In the genomic region with DNA sequence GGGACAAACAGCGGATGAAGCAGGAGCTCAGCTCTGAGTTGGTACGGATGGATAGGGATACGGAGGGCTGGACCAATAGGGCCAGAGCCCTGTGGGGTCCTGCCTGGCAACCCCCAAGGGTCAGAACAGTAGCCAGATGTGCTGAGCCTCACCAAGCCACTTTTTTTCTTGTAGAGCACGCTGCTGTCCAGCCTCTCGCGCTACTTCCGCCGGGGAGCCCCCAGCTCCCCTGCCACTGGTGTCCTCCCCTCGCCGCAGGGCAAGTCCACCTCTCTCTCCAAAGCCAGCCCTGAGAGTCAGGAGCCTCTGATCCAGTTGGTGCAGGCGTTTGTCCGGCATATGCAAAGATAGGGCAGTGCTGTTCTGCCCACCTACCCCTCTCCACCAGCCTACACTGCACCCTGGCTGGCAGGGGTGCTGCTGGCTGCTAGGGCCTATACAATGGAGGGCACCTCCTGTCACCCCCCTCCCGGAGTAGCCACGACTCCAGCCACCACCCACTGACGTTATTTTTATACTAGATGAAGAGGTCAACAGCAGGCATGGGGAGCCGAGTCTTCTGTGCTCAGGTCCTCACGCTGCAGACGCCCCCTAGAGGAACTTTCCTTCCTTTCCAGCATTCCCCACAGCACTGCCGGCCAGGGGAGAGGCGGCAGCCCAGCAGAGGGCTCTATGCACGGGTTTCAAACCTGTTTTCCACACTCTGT, we compare ENCODE assay signal across 1 cellular context.
TF ChIP-seq lines count a peak whose summit lies in the region.

No MANE protein-coding gene starts in this region.

TF ChIP-seq in K562, 482 proteins besides CTCF, POLR2A, EP300 and RAD21 (continues in another document):
- TF ChIP-seq, protein P1, sequence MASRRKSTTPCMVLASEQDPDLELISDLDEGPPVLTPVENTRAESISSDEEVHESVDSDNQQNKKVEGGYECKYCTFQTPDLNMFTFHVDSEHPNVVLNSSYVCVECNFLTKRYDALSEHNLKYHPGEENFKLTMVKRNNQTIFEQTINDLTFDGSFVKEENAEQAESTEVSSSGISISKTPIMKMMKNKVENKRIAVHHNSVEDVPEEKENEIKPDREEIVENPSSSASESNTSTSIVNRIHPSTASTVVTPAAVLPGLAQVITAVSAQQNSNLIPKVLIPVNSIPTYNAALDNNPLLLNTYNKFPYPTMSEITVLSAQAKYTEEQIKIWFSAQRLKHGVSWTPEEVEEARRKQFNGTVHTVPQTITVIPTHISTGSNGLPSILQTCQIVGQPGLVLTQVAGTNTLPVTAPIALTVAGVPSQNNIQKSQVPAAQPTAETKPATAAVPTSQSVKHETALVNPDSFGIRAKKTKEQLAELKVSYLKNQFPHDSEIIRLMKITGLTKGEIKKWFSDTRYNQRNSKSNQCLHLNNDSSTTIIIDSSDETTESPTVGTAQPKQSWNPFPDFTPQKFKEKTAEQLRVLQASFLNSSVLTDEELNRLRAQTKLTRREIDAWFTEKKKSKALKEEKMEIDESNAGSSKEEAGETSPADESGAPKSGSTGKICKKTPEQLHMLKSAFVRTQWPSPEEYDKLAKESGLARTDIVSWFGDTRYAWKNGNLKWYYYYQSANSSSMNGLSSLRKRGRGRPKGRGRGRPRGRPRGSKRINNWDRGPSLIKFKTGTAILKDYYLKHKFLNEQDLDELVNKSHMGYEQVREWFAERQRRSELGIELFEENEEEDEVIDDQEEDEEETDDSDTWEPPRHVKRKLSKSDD (conservative IDR thresholded peaks at IDR 0.05; ENCODE audit: low read length), result no peak
- TF ChIP-seq HCFC1 (IDR thresholded peaks at IDR 0.05; ENCODE audit: low read depth, low read length) (peak; percentile 52; the same call in 1 of the 2 replicates), FIP1L1 (IDR thresholded peaks at IDR 0.05; ENCODE audit: low read depth, low read length, poor library complexity, severe bottlenecking) (peak; percentile 52), NUFIP1 (IDR thresholded peaks at IDR 0.05; ENCODE audit: partially characterized antibody) (no peak), ZSCAN29 (IDR thresholded peaks at IDR 0.05) (peak; percentile 73; the same call in 1 of the 2 replicates), YY1 (IDR thresholded peaks at IDR 0.05; ENCODE audit: borderline replicate concordance in 1 of 3, control insufficient read depth in 1 of 3, extremely low read depth in 1 of 3, insufficient read depth in 3 of 3, insufficient read length in 1 of 3, insufficient replicate concordance in 2 of 3, low read depth in 1 of 3, low read length in 2 of 3) (peak in 2 of 3 experiments; percentile 23 to 47), TCF7 (IDR thresholded peaks at IDR 0.05; ENCODE audit: borderline replicate concordance) (no peak), POLR2AphosphoS2 (IDR thresholded peaks at IDR 0.05; ENCODE audit: low read length) (peak; percentile 93), MEF2D (tag; conservative IDR thresholded peaks at IDR 0.05; ENCODE audit: low read depth) (no peak), ATF1 (CRISPR knock-in tag; IDR thresholded peaks at IDR 0.05) (no peak), ATF1 (tag; IDR thresholded peaks at IDR 0.05) (0 out of 2 replicates have a peak, but pooled peaks have one; percentile 9), MTF1 (CRISPR knock-in tag; IDR thresholded peaks at IDR 0.05; ENCODE audit: borderline replicate concordance) (no peak), FOXA3 (CRISPR knock-in tag; conservative IDR thresholded peaks at IDR 0.05 in 1 of 2, IDR thresholded peaks at IDR 0.05 in 1 of 2) (no peak), HNRNPH1 (optimal IDR thresholded peaks at IDR 0.05; ENCODE audit: low read depth, low read length) (no peak), CREBBP (IDR thresholded peaks at IDR 0.05; ENCODE audit: low read depth, low read length) (no peak), GTF2F1 (IDR thresholded peaks at IDR 0.05; ENCODE audit: low read depth, low read length) (no peak), ZNF121 (CRISPR knock-in tag; conservative IDR thresholded peaks at IDR 0.05) (no peak), ZKSCAN1 (IDR thresholded peaks at IDR 0.05; ENCODE audit: low read depth, low read length) (peak; percentile 53; the same call in 1 of the 2 replicates), CHD1 (IDR thresholded peaks at IDR 0.05; ENCODE audit: low read length) (no peak), JUND (IDR thresholded peaks at IDR 0.05; ENCODE audit: borderline replicate concordance, low read depth, low read length) (peak; percentile 43; the same call in 1 of the 2 replicates), JUND (tag; IDR thresholded peaks at IDR 0.05; ENCODE audit: borderline replicate concordance, low read depth, low read length) (no peak), STAG1 (CRISPR knock-in tag; IDR thresholded peaks at IDR 0.05; ENCODE audit: borderline replicate concordance) (peak; percentile 19; the same call in 1 of the 2 replicates), XRCC3 (IDR thresholded peaks at IDR 0.05) (no peak), SP1 (CRISPR knock-in tag; IDR thresholded peaks at IDR 0.05) (no peak), MYNN (IDR thresholded peaks at IDR 0.05) (peak; percentile 80), MYNN (CRISPR knock-in tag; IDR thresholded peaks at IDR 0.05) (no peak), TEAD4 (IDR thresholded peaks at IDR 0.05; ENCODE audit: low read length) (peak; percentile 70), TEAD4 (CRISPR knock-in tag; IDR thresholded peaks at IDR 0.05; ENCODE audit: borderline replicate concordance) (no peak), FOXK2 (conservative IDR thresholded peaks at IDR 0.05 in 1 of 2, IDR thresholded peaks at IDR 0.05 in 1 of 2; ENCODE audit: low read depth in 2 of 2) (no peak), CTBP1 (IDR thresholded peaks at IDR 0.05; ENCODE audit: borderline replicate concordance) (peak; percentile 14; the same call in 1 of the 2 replicates)
- TF ChIP-seq, protein P2, sequence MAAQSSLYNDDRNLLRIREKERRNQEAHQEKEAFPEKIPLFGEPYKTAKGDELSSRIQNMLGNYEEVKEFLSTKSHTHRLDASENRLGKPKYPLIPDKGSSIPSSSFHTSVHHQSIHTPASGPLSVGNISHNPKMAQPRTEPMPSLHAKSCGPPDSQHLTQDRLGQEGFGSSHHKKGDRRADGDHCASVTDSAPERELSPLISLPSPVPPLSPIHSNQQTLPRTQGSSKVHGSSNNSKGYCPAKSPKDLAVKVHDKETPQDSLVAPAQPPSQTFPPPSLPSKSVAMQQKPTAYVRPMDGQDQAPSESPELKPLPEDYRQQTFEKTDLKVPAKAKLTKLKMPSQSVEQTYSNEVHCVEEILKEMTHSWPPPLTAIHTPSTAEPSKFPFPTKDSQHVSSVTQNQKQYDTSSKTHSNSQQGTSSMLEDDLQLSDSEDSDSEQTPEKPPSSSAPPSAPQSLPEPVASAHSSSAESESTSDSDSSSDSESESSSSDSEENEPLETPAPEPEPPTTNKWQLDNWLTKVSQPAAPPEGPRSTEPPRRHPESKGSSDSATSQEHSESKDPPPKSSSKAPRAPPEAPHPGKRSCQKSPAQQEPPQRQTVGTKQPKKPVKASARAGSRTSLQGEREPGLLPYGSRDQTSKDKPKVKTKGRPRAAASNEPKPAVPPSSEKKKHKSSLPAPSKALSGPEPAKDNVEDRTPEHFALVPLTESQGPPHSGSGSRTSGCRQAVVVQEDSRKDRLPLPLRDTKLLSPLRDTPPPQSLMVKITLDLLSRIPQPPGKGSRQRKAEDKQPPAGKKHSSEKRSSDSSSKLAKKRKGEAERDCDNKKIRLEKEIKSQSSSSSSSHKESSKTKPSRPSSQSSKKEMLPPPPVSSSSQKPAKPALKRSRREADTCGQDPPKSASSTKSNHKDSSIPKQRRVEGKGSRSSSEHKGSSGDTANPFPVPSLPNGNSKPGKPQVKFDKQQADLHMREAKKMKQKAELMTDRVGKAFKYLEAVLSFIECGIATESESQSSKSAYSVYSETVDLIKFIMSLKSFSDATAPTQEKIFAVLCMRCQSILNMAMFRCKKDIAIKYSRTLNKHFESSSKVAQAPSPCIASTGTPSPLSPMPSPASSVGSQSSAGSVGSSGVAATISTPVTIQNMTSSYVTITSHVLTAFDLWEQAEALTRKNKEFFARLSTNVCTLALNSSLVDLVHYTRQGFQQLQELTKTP (IDR thresholded peaks at IDR 0.05; ENCODE audit: low read depth in 1 of 2, partially characterized antibody in 2 of 2), result no peak
- TF ChIP-seq, protein P3, sequence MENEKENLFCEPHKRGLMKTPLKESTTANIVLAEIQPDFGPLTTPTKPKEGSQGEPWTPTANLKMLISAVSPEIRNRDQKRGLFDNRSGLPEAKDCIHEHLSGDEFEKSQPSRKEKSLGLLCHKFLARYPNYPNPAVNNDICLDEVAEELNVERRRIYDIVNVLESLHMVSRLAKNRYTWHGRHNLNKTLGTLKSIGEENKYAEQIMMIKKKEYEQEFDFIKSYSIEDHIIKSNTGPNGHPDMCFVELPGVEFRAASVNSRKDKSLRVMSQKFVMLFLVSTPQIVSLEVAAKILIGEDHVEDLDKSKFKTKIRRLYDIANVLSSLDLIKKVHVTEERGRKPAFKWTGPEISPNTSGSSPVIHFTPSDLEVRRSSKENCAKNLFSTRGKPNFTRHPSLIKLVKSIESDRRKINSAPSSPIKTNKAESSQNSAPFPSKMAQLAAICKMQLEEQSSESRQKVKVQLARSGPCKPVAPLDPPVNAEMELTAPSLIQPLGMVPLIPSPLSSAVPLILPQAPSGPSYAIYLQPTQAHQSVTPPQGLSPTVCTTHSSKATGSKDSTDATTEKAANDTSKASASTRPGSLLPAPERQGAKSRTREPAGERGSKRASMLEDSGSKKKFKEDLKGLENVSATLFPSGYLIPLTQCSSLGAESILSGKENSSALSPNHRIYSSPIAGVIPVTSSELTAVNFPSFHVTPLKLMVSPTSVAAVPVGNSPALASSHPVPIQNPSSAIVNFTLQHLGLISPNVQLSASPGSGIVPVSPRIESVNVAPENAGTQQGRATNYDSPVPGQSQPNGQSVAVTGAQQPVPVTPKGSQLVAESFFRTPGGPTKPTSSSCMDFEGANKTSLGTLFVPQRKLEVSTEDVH (IDR thresholded peaks at IDR 0.05; ENCODE audit: low read depth, partially characterized antibody), result peak; percentile 64
- TF ChIP-seq, protein P4, sequence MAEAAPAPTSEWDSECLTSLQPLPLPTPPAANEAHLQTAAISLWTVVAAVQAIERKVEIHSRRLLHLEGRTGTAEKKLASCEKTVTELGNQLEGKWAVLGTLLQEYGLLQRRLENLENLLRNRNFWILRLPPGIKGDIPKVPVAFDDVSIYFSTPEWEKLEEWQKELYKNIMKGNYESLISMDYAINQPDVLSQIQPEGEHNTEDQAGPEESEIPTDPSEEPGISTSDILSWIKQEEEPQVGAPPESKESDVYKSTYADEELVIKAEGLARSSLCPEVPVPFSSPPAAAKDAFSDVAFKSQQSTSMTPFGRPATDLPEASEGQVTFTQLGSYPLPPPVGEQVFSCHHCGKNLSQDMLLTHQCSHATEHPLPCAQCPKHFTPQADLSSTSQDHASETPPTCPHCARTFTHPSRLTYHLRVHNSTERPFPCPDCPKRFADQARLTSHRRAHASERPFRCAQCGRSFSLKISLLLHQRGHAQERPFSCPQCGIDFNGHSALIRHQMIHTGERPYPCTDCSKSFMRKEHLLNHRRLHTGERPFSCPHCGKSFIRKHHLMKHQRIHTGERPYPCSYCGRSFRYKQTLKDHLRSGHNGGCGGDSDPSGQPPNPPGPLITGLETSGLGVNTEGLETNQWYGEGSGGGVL (CRISPR knock-in tag; IDR thresholded peaks at IDR 0.05), result no peak
- TF ChIP-seq, protein P5, sequence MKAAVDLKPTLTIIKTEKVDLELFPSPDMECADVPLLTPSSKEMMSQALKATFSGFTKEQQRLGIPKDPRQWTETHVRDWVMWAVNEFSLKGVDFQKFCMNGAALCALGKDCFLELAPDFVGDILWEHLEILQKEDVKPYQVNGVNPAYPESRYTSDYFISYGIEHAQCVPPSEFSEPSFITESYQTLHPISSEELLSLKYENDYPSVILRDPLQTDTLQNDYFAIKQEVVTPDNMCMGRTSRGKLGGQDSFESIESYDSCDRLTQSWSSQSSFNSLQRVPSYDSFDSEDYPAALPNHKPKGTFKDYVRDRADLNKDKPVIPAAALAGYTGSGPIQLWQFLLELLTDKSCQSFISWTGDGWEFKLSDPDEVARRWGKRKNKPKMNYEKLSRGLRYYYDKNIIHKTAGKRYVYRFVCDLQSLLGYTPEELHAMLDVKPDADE (conservative IDR thresholded peaks at IDR 0.05; ENCODE audit: control insufficient read depth, low read depth, low read length), result 0 out of 2 replicates have a peak, but pooled peaks have one; percentile 20
- TF ChIP-seq, protein P6, sequence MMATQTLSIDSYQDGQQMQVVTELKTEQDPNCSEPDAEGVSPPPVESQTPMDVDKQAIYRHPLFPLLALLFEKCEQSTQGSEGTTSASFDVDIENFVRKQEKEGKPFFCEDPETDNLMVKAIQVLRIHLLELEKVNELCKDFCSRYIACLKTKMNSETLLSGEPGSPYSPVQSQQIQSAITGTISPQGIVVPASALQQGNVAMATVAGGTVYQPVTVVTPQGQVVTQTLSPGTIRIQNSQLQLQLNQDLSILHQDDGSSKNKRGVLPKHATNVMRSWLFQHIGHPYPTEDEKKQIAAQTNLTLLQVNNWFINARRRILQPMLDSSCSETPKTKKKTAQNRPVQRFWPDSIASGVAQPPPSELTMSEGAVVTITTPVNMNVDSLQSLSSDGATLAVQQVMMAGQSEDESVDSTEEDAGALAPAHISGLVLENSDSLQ (IDR thresholded peaks at IDR 0.05), result no peak
- TF ChIP-seq, protein P7, sequence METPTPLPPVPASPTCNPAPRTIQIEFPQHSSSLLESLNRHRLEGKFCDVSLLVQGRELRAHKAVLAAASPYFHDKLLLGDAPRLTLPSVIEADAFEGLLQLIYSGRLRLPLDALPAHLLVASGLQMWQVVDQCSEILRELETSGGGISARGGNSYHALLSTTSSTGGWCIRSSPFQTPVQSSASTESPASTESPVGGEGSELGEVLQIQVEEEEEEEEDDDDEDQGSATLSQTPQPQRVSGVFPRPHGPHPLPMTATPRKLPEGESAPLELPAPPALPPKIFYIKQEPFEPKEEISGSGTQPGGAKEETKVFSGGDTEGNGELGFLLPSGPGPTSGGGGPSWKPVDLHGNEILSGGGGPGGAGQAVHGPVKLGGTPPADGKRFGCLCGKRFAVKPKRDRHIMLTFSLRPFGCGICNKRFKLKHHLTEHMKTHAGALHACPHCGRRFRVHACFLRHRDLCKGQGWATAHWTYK (CRISPR knock-in tag; IDR thresholded peaks at IDR 0.05), result no peak
- TF ChIP-seq, protein P8, sequence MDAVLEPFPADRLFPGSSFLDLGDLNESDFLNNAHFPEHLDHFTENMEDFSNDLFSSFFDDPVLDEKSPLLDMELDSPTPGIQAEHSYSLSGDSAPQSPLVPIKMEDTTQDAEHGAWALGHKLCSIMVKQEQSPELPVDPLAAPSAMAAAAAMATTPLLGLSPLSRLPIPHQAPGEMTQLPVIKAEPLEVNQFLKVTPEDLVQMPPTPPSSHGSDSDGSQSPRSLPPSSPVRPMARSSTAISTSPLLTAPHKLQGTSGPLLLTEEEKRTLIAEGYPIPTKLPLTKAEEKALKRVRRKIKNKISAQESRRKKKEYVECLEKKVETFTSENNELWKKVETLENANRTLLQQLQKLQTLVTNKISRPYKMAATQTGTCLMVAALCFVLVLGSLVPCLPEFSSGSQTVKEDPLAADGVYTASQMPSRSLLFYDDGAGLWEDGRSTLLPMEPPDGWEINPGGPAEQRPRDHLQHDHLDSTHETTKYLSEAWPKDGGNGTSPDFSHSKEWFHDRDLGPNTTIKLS (IDR thresholded peaks at IDR 0.05; ENCODE audit: borderline replicate concordance, low read depth), result no peak
- TF ChIP-seq, protein P9, sequence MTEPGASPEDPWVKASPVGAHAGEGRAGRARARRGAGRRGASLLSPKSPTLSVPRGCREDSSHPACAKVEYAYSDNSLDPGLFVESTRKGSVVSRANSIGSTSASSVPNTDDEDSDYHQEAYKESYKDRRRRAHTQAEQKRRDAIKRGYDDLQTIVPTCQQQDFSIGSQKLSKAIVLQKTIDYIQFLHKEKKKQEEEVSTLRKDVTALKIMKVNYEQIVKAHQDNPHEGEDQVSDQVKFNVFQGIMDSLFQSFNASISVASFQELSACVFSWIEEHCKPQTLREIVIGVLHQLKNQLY (CRISPR knock-in tag; conservative IDR thresholded peaks at IDR 0.05), result no peak
- TF ChIP-seq, protein P10, sequence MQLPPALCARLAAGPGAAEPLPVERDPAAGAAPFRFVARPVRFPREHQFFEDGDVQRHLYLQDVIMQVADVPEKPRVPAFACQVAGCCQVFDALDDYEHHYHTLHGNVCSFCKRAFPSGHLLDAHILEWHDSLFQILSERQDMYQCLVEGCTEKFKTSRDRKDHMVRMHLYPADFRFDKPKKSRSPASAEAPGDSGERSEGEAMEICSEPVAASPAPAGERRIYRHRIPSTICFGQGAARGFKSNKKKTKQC (CRISPR knock-in tag; IDR thresholded peaks at IDR 0.05), result no peak
